ENCODE assay signal across 22 cellular contexts in genomic region chr4:87166296-87166854, GRCh38. TPM values are rescaled to one million over a fixed set of nuclear protein-coding genes. Genes with fewer than 3 reads are reported as not detected.
DNase-seq lines count a peak whose midpoint lies in the region; ATAC-seq and TF ChIP-seq lines count a peak whose summit lies in the region.
"Had no signal": no experiment of that assay in that cellular context is flagged by ENCODE, and none has a peak within 500 bp of the region (broad histone marks: within the 10 kb centered on the region; RNA-seq: fewer than 3 reads in every experiment).

No MANE protein-coding gene starts in this region.

- no peak overlapping the region for H2AK5ac ChIP-seq in neuronal stem cell (ENCODE audit: low read depth, low read length)

- H3K9ac ChIP-seq in neuronal stem cell (ENCODE audit: low read depth, low read length, poor library complexity): no peak overlapping the region
- H3K9ac ChIP-seq: BLaER1, GM23248 had no signal

- H3K4ac ChIP-seq in neuronal stem cell (ENCODE audit: low read length): no peak overlapping the region

- H3K27ac Mint-ChIP-seq in activated T-cell treated with anti-CD3 and anti-CD28 coated beads, Interleukin-2, amount 50 U/mL, for 72 hours: no peak overlapping the region
- H3K27ac Mint-ChIP-seq in CD4-positive, CD25-positive, alpha-beta regulatory T cell: peak overlapping the region in 2 of 3 donors; percentile 23 to 67
- no peak overlapping the region for H3K27ac Mint-ChIP-seq in natural killer cell
- H3K27ac Mint-ChIP-seq: B cell; CD4-positive, alpha-beta T cell had no signal

- H3K36me3 Mint-ChIP-seq in activated T-cell treated with anti-CD3 and anti-CD28 coated beads, Interleukin-2, amount 50 U/mL, for 72 hours (ENCODE audit: insufficient read depth in 2 of 2): peaks cover 0 to 4% of the 10 kb centered on the region in 2 donors
- H3K36me3 Mint-ChIP-seq in CD4-positive, CD25-positive, alpha-beta regulatory T cell: peaks cover 35% of the 10 kb centered on the region
- peaks cover 6% of the 10 kb centered on the region for H3K36me3 Mint-ChIP-seq in natural killer cell

- ATAC-seq in activated CD4-positive, CD25-positive, alpha-beta regulatory T cell treated with anti-CD3 and anti-CD28 coated beads, Interleukin-2, amount 50 U/mL, for 24 hours: peak; percentile 44 to 85
- peak; percentile 52 to 86 for ATAC-seq in activated T-cell treated with anti-CD3 and anti-CD28 coated beads, Interleukin-2, amount 50 U/mL, for 72 hours (replicated peaks in 1 of 2)
- ATAC-seq in CD4-positive, CD25-positive, alpha-beta regulatory T cell (ENCODE audit: low read depth in 2 of 2): peak in 1 of 2 donors; percentile 59
- ATAC-seq in natural killer cell (no peak), HG02938 (IDR thresholded peaks at IDR 0.05; ENCODE audit: unreplicated experiment) (no peak)
- ATAC-seq: GM12878 had no signal

- DNase-seq in activated CD4-positive, CD25-positive, alpha-beta regulatory T cell (lab: John Stamatoyannopoulos, UW): no peak
- DNase-seq in activated T-cell treated with anti-CD3 and anti-CD28 coated beads, Interleukin-2, amount 50 U/mL, for 72 hours: no peak
- no peak for DNase-seq in activated T-cell treated with anti-CD3 and anti-CD28 coated beads, Interleukin-2, amount 50 U/mL, for 48 hours
- peak in 1 of 3 donors; percentile 8 for DNase-seq in CD4-positive, CD25-positive, alpha-beta regulatory T cell
- DNase-seq in neuronal stem cell (ENCODE audit: low spot score) (no peak), natural killer cell (no peak)
- DNase-seq: CD4-positive, alpha-beta T cell; CD8-positive, alpha-beta memory T cell; DMS 273 treated with DMSO at 0.1 percent for 48 hours; DMS79; EL; GDM1; GM23248; H7; HCEC 1CT had no signal

- no CpG with 5 or more reads among the region's 3 CpGs for WGBS in neuronal stem cell (ENCODE audit: extremely low coverage in 2 of 2, insufficient read length in 2 of 2, insufficient replicate concordance in 1 of 2), 2 donors

- H2AFZ ChIP-seq in neuronal stem cell (ENCODE audit: low read length): no peak overlapping the region
- H2AFZ ChIP-seq: GM23248 had no signal

- H4K91ac ChIP-seq in neuronal stem cell (ENCODE audit: low read depth, low read length, poor library complexity): no peak overlapping the region

- no peaks in the 10 kb centered on the region for H3K79me1 ChIP-seq in neuronal stem cell (ENCODE audit: low read depth, low read length)

- H3K4me3 ChIP-seq in CD4-positive, CD25-positive, alpha-beta regulatory T cell (ENCODE audit: low read depth, low read length): no peak overlapping the region
- H3K4me3 ChIP-seq in neuronal stem cell (ENCODE audit: low read length in 2 of 2): no peak overlapping the region
- H3K4me3 ChIP-seq: BLaER1, GM12878, GM23248 had no signal

- no peak overlapping the region for H2BK120ac ChIP-seq in neuronal stem cell (ENCODE audit: low read depth, low read length)

- no peak overlapping the region for H3K4me2 ChIP-seq in neuronal stem cell (ENCODE audit: insufficient read depth, low read length, poor library complexity, severe bottlenecking)
- H3K4me2 ChIP-seq: BLaER1 had no signal

- no peaks in the 10 kb centered on the region for H3K27me3 Mint-ChIP-seq in activated T-cell treated with anti-CD3 and anti-CD28 coated beads, Interleukin-2, amount 50 U/mL, for 72 hours (ENCODE audit: low read depth)
- H3K27me3 Mint-ChIP-seq in CD4-positive, CD25-positive, alpha-beta regulatory T cell: no peaks in the 10 kb centered on the region
- no peaks in the 10 kb centered on the region for H3K27me3 Mint-ChIP-seq in natural killer cell (ENCODE audit: low read depth in 2 of 2)
- H3K27me3 Mint-ChIP-seq: B cell; CD4-positive, alpha-beta T cell; CD8-positive, alpha-beta memory T cell had no signal

- H3K23ac ChIP-seq in neuronal stem cell (ENCODE audit: low read depth, low read length, poor library complexity): peak overlapping the region; percentile 55

- no peak overlapping the region for H3K27ac ChIP-seq in CD4-positive, CD25-positive, alpha-beta regulatory T cell (ENCODE audit: insufficient read depth, low read length, poor library complexity, severe bottlenecking)
- H3K27ac ChIP-seq in neuronal stem cell (replicated peaks; ENCODE audit: low read length): no peak overlapping the region
- H3K27ac ChIP-seq: 22Rv1, BLaER1, C4-2B, GM23248 had no signal

- H3K4me1 Mint-ChIP-seq in activated T-cell treated with anti-CD3 and anti-CD28 coated beads, Interleukin-2, amount 50 U/mL, for 72 hours (ENCODE audit: low read depth): peaks cover 13% of the 10 kb centered on the region
- H3K4me1 Mint-ChIP-seq in CD4-positive, CD25-positive, alpha-beta regulatory T cell: peaks cover 3 to 11% (median 7%) of the 10 kb centered on the region in 4 donors
- H3K4me1 Mint-ChIP-seq in natural killer cell: no peaks in the 10 kb centered on the region
- H3K4me1 Mint-ChIP-seq: B cell had no signal

- H3K4me3 Mint-ChIP-seq in activated T-cell treated with anti-CD3 and anti-CD28 coated beads, Interleukin-2, amount 50 U/mL, for 72 hours: no peak overlapping the region
- H3K4me3 Mint-ChIP-seq in CD4-positive, CD25-positive, alpha-beta regulatory T cell: no peak overlapping the region
- H3K4me3 Mint-ChIP-seq in natural killer cell: no peak overlapping the region
- H3K4me3 Mint-ChIP-seq: B cell; CD4-positive, alpha-beta T cell; CD8-positive, alpha-beta memory T cell had no signal

- no peak overlapping the region for H4K8ac ChIP-seq in neuronal stem cell (ENCODE audit: low read depth, low read length)

- no peak overlapping the region for H2BK5ac ChIP-seq in neuronal stem cell (ENCODE audit: low read length)

- H3K36me3 ChIP-seq in CD4-positive, CD25-positive, alpha-beta regulatory T cell (ENCODE audit: control insufficient read depth, insufficient read depth, low read length): no peaks in the 10 kb centered on the region
- peaks cover 5 to 57% of the 10 kb centered on the region in 2 donors for H3K36me3 ChIP-seq in neuronal stem cell (replicated peaks in 1 of 2; ENCODE audit: control insufficient read depth in 2 of 2, insufficient read depth in 2 of 2, low read length in 2 of 2)

- H3K14ac ChIP-seq in neuronal stem cell (ENCODE audit: low read length): no peak overlapping the region

- H3K18ac ChIP-seq in neuronal stem cell (ENCODE audit: low read length): peak overlapping the region; percentile 48

- no peak for TF ChIP-seq CTCF in natural killer cell (IDR thresholded peaks at IDR 0.05)

- no peak overlapping the region for H2BK15ac ChIP-seq in neuronal stem cell (ENCODE audit: low read length)

- H3K4me1 ChIP-seq in CD4-positive, CD25-positive, alpha-beta regulatory T cell (ENCODE audit: control insufficient read depth, insufficient read depth, low read length, poor library complexity, severe bottlenecking): no peaks in the 10 kb centered on the region
- no peaks in the 10 kb centered on the region for H3K4me1 ChIP-seq in neuronal stem cell (ENCODE audit: control insufficient read depth in 2 of 2, insufficient read depth in 1 of 2, low read depth in 1 of 2, low read length in 2 of 2)
- H3K4me1 ChIP-seq: BLaER1 had no signal

- no peaks in the 10 kb centered on the region for H3K9me3 Mint-ChIP-seq in activated T-cell treated with anti-CD3 and anti-CD28 coated beads, Interleukin-2, amount 50 U/mL, for 72 hours
- no peaks in the 10 kb centered on the region for H3K9me3 Mint-ChIP-seq in CD4-positive, CD25-positive, alpha-beta regulatory T cell
- no peaks in the 10 kb centered on the region for H3K9me3 Mint-ChIP-seq in natural killer cell
- H3K9me3 Mint-ChIP-seq: CD4-positive, alpha-beta T cell; CD8-positive, alpha-beta memory T cell had no signal

- intact Hi-C loops in natural killer cell (cut with micrococcal nuclease): no loop called here

- H3K27me3 ChIP-seq in CD4-positive, CD25-positive, alpha-beta regulatory T cell (ENCODE audit: control insufficient read depth, insufficient read depth, low read length): no peaks in the 10 kb centered on the region
- H3K27me3 ChIP-seq in neuronal stem cell (ENCODE audit: control insufficient read depth in 3 of 3, insufficient read depth in 3 of 3, low read depth in 1 of 3, low read length in 3 of 3): no peaks in the 10 kb centered on the region
- H3K27me3 ChIP-seq: BLaER1 had no signal

- H3K9me3 ChIP-seq in CD4-positive, CD25-positive, alpha-beta regulatory T cell (ENCODE audit: control insufficient read depth in 2 of 2, low read length in 2 of 2): no peaks in the 10 kb centered on the region
- H3K9me3 ChIP-seq in neuronal stem cell (replicated peaks in 1 of 2; ENCODE audit: control insufficient read depth in 2 of 2, insufficient read depth in 1 of 2, low read depth in 1 of 2, low read length in 2 of 2): no peaks in the 10 kb centered on the region
- H3K9me3 ChIP-seq: BLaER1 had no signal

- H2BK12ac ChIP-seq in neuronal stem cell (ENCODE audit: low read length): no peak overlapping the region

RNA-seq across cellular contexts. Expression of gene KLHL8, which starts 54.0 kb away (rescaled TPM):
- total RNA-seq in activated T-cell treated with anti-CD3 and anti-CD28 coated beads, Interleukin-2, amount 50 U/mL, for 72 hours: 10 to 100 TPM in 1 of 2 donors, 1 to 10 TPM in 1; 9.7 to 10.9 TPM
- 5.7 TPM for total RNA-seq in CD4-positive, CD25-positive, alpha-beta regulatory T cell
- polyA plus RNA-seq in CD4-positive, CD25-positive, alpha-beta regulatory T cell: 10 to 100 TPM in 2 of 4 donors, 1 to 10 TPM in 2; 6.0 to 11.1 (median 9.9) TPM
- 9.6 TPM for polyA plus RNA-seq in neuronal stem cell (2013, experiment 1 of 2)
- polyA plus RNA-seq in neuronal stem cell (2013, experiment 2 of 2): 9.8 TPM
- 10 to 100 TPM in 1 of 3 donors, 1 to 10 TPM in 2; 8.3 to 11.2 (median 9.1) TPM for total RNA-seq in natural killer cell

Comparison
In these comparisons a context has a peak if more than half of its experiments do, and no peak if none do; other contexts are left out.
1. ATAC-seq: peak in activated CD4-positive, CD25-positive, alpha-beta regulatory T cell treated with anti-CD3 and anti-CD28 coated beads, Interleukin-2, amount 50 U/mL, for 24 hours (2 of 2) and activated T-cell treated with anti-CD3 and anti-CD28 coated beads, Interleukin-2, amount 50 U/mL, for 72 hours (2 of 2); none in natural killer cell (0 of 3) and HG02938 (single experiment).
2. H3K27ac Mint-ChIP-seq: peak in CD4-positive, CD25-positive, alpha-beta regulatory T cell (2 of 3); none in activated T-cell treated with anti-CD3 and anti-CD28 coated beads, Interleukin-2, amount 50 U/mL, for 72 hours (single experiment) and natural killer cell (0 of 2).